ENCODE assay signal across 8 cellular contexts in genomic region chr16:71807905-71808592, GRCh38. TPM values are rescaled to one million over a fixed set of nuclear protein-coding genes. Genes with fewer than 3 reads are reported as not detected.
DNase-seq lines count a peak whose midpoint lies in the region; ATAC-seq and TF ChIP-seq lines count a peak whose summit lies in the region.

No MANE protein-coding gene starts in this region.

- ATAC-seq in GM19395 (IDR thresholded peaks at IDR 0.05; ENCODE audit: unreplicated experiment) (peak; percentile 45), HG03460 (IDR thresholded peaks at IDR 0.05; ENCODE audit: unreplicated experiment) (peak; percentile 25), thoracic aorta (ENCODE audit: insufficient number of reproducible peaks, low FRiP score, low read depth) (no peak)

- H3K4me3 ChIP-seq in BLaER1 treated with 17β-estradiol and CSF1 and Interleukin-3, amounts not matched to agents 10 nM and 100 nM: peak overlapping the region; percentile 79 to 99 (median 94)
- H3K4me3 ChIP-seq in WI38 (ENCODE audit: low read depth, low read length): peak overlapping the region; percentile 98
- H3K4me3 ChIP-seq in epithelial cell of proximal tubule (ENCODE audit: low read depth, low read length): peak overlapping the region; percentile 80
- H3K4me3 ChIP-seq in thoracic aorta: peak overlapping the region; percentile 99

- H3K27ac ChIP-seq in BLaER1 treated with 17β-estradiol and CSF1 and Interleukin-3, amounts not matched to agents 10 nM and 100 nM: peak overlapping the region; percentile 94 to 100 (median 99)
- H3K27ac ChIP-seq in thoracic aorta: peak overlapping the region; percentile 93 to 99

- TF ChIP-seq CTCF in WI38 (IDR thresholded peaks at IDR 0.05; ENCODE audit: low read depth, low read length) (no peak), epithelial cell of proximal tubule (conservative IDR thresholded peaks at IDR 0.05; ENCODE audit: low read depth, low read length) (no peak), thoracic aorta (IDR thresholded peaks at IDR 0.05) (no peak)

- H3K4me1 ChIP-seq in BLaER1 treated with 17β-estradiol and CSF1 and Interleukin-3, amounts not matched to agents 10 nM and 100 nM: peaks cover 26 to 44% (median 34%) of the 10 kb centered on the region in 10 experiments
- H3K4me1 ChIP-seq in thoracic aorta (ENCODE audit: control insufficient read depth in 1 of 2, low read depth in 2 of 2): peaks cover 32 to 43% of the 10 kb centered on the region in 2 donors

- peaks cover 20 to 43% (median 32%) of the 10 kb centered on the region in 11 experiments; a peak in 20 of 22 replicates for H3K36me3 ChIP-seq in BLaER1 treated with 17β-estradiol and CSF1 and Interleukin-3, amounts not matched to agents 10 nM and 100 nM
- H3K36me3 ChIP-seq in thoracic aorta: no peaks in the 10 kb centered on the region

- no peaks in the 10 kb centered on the region for H3K9me3 ChIP-seq in BLaER1 treated with 17β-estradiol and CSF1 and Interleukin-3, amounts not matched to agents 10 nM and 100 nM (replicated peaks in 1 of 11)
- H3K9me3 ChIP-seq in thoracic aorta: no peaks in the 10 kb centered on the region

- no peak for DNase-seq in epithelial cell of proximal tubule (ENCODE audit: low read depth)
- DNase-seq in myocyte (ENCODE audit: low read depth): peak; percentile 8
- no peak for DNase-seq in thoracic aorta (ENCODE audit: low spot score)
- no peak for DNase-seq in effector CD8-positive, alpha-beta T cell (lab: John Stamatoyannopoulos, UW)

- no peaks in the 10 kb centered on the region for H3K27me3 ChIP-seq in BLaER1 treated with 17β-estradiol and CSF1 and Interleukin-3, amounts not matched to agents 10 nM and 100 nM
- H3K27me3 ChIP-seq in thoracic aorta (replicated peaks; ENCODE audit: insufficient read depth): no peaks in the 10 kb centered on the region

- H3K4me2 ChIP-seq in BLaER1 treated with 17β-estradiol and CSF1 and Interleukin-3, amounts not matched to agents 10 nM and 100 nM: peak overlapping the region; percentile 72 to 95 (median 90)

- peaks cover 31 to 55% (median 48%) of the 10 kb centered on the region in 11 experiments; a peak in 21 of 22 replicates for H4K20me1 ChIP-seq in BLaER1 treated with 17β-estradiol and CSF1 and Interleukin-3, amounts not matched to agents 10 nM and 100 nM

- peak overlapping the region; percentile 91 to 100 (median 97) for H3K9ac ChIP-seq in BLaER1 treated with 17β-estradiol and CSF1 and Interleukin-3, amounts not matched to agents 10 nM and 100 nM

RNA-seq across cellular contexts. Expression of gene AP1G1, which starts 0.6 kb away (rescaled TPM):
- total RNA-seq in epithelial cell of proximal tubule (40.1 and 43.6 TPM in 2 replicates), myocyte (56.2 and 60.6 TPM in 2 replicates), thoracic aorta (10 to 100 TPM; 47.8 to 65.1 TPM)
- 52.0 TPM for polyA plus RNA-seq in myocyte (2012)

RNA-seq across cellular contexts. Expression of gene ATXN1L, which starts 37.7 kb away (rescaled TPM):
- 9.5 and 12.2 TPM in 2 replicates for total RNA-seq in epithelial cell of proximal tubule
- total RNA-seq in myocyte: 10.6 and 10.7 TPM in 2 replicates
- polyA plus RNA-seq in myocyte (2012): 15.4 TPM
- total RNA-seq in thoracic aorta: 10 to 100 TPM; 36.3 to 36.5 TPM
